8 cellular contexts compared by ENCODE assay signal in genomic region chr9:121266906-121267650, GRCh38. TPM values are rescaled to one million over a fixed set of nuclear protein-coding genes. Genes with fewer than 3 reads are reported as not detected.
DNase-seq lines count a peak whose midpoint lies in the region; ATAC-seq and TF ChIP-seq lines count a peak whose summit lies in the region.

No MANE protein-coding gene starts in this region.

- H3K27ac ChIP-seq in C4-2B (peak overlapping the region; percentile 33; the same call in 1 of the 2 replicates), OCI-LY3 (ENCODE audit: low read length) (no peak overlapping the region), neural progenitor cell (no peak overlapping the region)

- peaks cover 12% of the 10 kb centered on the region for H3K27me3 Mint-ChIP-seq in neural progenitor cell (ENCODE audit: insufficient read depth, low read depth)

- H4K20me1 ChIP-seq in OCI-LY3 (ENCODE audit: insufficient read depth, low read length), result no peaks in the 10 kb centered on the region
- H4K20me1 ChIP-seq in neural progenitor cell (ENCODE audit: low read depth), result no peaks in the 10 kb centered on the region

- H3K36me3 Mint-ChIP-seq in neural progenitor cell, result peaks cover 1% of the 10 kb centered on the region

- DNase-seq in epithelial cell of proximal tubule (ENCODE audit: low read depth) (no peak), neural progenitor cell (ENCODE audit: low spot score) (no peak), RPMI8226 (no peak), DMS 273 (lab: John Stamatoyannopoulos, UW; ENCODE audit: unreplicated experiment) (no peak)

- peak overlapping the region; percentile 91 for H3K4me3 Mint-ChIP-seq in neural progenitor cell

- H3K4me3 ChIP-seq in OCI-LY3 (ENCODE audit: low read length), result peak overlapping the region; percentile 94
- peak overlapping the region; percentile 80 for H3K4me3 ChIP-seq in epithelial cell of proximal tubule (ENCODE audit: low read depth, low read length)
- peak overlapping the region; percentile 85 for H3K4me3 ChIP-seq in neural progenitor cell

- H3K9me3 ChIP-seq in OCI-LY3 (ENCODE audit: insufficient read depth, low read length), result no peaks in the 10 kb centered on the region
- no peaks in the 10 kb centered on the region for H3K9me3 ChIP-seq in neural progenitor cell (ENCODE audit: low read depth)

- H3K36me3 ChIP-seq in OCI-LY3 (replicated peaks; ENCODE audit: low read depth, low read length), result no peaks in the 10 kb centered on the region
- no peaks in the 10 kb centered on the region for H3K36me3 ChIP-seq in neural progenitor cell

- H3K27me3 ChIP-seq in OCI-LY3 (ENCODE audit: low read depth, low read length), result 0 out of 2 replicates have a peak, but pooled peaks cover 12% of the 10 kb centered on the region
- peaks cover 57% of the 10 kb centered on the region for H3K27me3 ChIP-seq in neural progenitor cell

- H3K4me2 ChIP-seq in OCI-LY3 (ENCODE audit: low read length) (peak overlapping the region; percentile 97), neural progenitor cell (peak overlapping the region; percentile 95)

- H3K79me2 ChIP-seq in OCI-LY3 (ENCODE audit: low read length) (no peaks in the 10 kb centered on the region), neural progenitor cell (ENCODE audit: low read depth) (no peaks in the 10 kb centered on the region)

- H3F3A ChIP-seq in neural progenitor cell (ENCODE audit: low read depth), result peaks cover 32% of the 10 kb centered on the region

- ATAC-seq in HG03439 (IDR thresholded peaks at IDR 0.05; ENCODE audit: unreplicated experiment) (no peak), GM19351 (IDR thresholded peaks at IDR 0.05; ENCODE audit: unreplicated experiment) (no peak)

- H3K9ac ChIP-seq in OCI-LY3 (ENCODE audit: low read length), result peak overlapping the region; percentile 70; the same call in 1 of the 2 replicates
- no peak overlapping the region for H3K9ac ChIP-seq in neural progenitor cell

- H3K4me1 ChIP-seq in OCI-LY3 (ENCODE audit: low read length), result peaks cover 10% of the 10 kb centered on the region; the same call in 1 of the 2 replicates
- peaks cover 44% of the 10 kb centered on the region for H3K4me1 ChIP-seq in neural progenitor cell

- H3K9me3 Mint-ChIP-seq in neural progenitor cell, result no peaks in the 10 kb centered on the region

- no peak overlapping the region for H3K27ac Mint-ChIP-seq in neural progenitor cell

- 0 out of 2 replicates have a peak overlapping the region, but pooled peaks have one; percentile 93 for H2AFZ ChIP-seq in OCI-LY3 (ENCODE audit: low read depth, low read length)
- H2AFZ ChIP-seq in neural progenitor cell (replicated peaks), result peak overlapping the region; percentile 86

- peaks cover 48% of the 10 kb centered on the region for H3K4me1 Mint-ChIP-seq in neural progenitor cell

- no peak for TF ChIP-seq CTCF in C4-2B (conservative IDR thresholded peaks at IDR 0.05)
- no peak for TF ChIP-seq CTCF in OCI-LY3 (IDR thresholded peaks at IDR 0.05; ENCODE audit: low read depth, low read length)
- TF ChIP-seq CTCF in epithelial cell of proximal tubule (conservative IDR thresholded peaks at IDR 0.05; ENCODE audit: low read depth, low read length), result no peak
- no peak for TF ChIP-seq CTCF in neural progenitor cell (IDR thresholded peaks at IDR 0.05)

RNA-seq across cellular contexts. Expression of gene GSN, which starts 0.9 kb away (rescaled TPM):
- total RNA-seq in epithelial cell of proximal tubule, result 130 and 174 TPM in 2 replicates
- total RNA-seq in neural progenitor cell (ENCODE audit: low replicate concordance), result 72.1 and 114 TPM in 2 replicates
